9 cellular contexts compared by ENCODE assay signal in genomic region chr20:2653511-2654383, GRCh38. TPM values are rescaled to one million over a fixed set of nuclear protein-coding genes. Genes with fewer than 3 reads are reported as not detected.
DNase-seq lines count a peak whose midpoint lies in the region; ATAC-seq and TF ChIP-seq lines count a peak whose summit lies in the region.
"Had no signal": no experiment of that assay in that cellular context is flagged by ENCODE, and none has a peak within 500 bp of the region (broad histone marks: within the 10 kb centered on the region; RNA-seq: fewer than 3 reads in every experiment).

No MANE protein-coding gene starts in this region.

- H3K27me3 Mint-ChIP-seq in activated T-cell treated with anti-CD3 and anti-CD28 coated beads, Interleukin-2, amount 50 U/mL, for 24 hours: no peaks in the 10 kb centered on the region

- H3K4me3 ChIP-seq in astrocyte of the cerebellum (ENCODE audit: low read depth, low read length): peak overlapping the region; percentile 94
- peak overlapping the region; percentile 97 for H3K4me3 ChIP-seq in lower lobe of right lung
- H3K4me3 ChIP-seq in transverse colon: peak overlapping the region; percentile 71 to 99 (median 86)

- no peak for TF ChIP-seq POLR2A in transverse colon (IDR thresholded peaks at IDR 0.05)

- H3K27ac ChIP-seq in lower lobe of right lung: no peak overlapping the region
- H3K27ac ChIP-seq in transverse colon: peak overlapping the region; percentile 94 to 99 (median 96)

- intact Hi-C loops in lower lobe of right lung (cut with DNase I): no loop called here
- intact Hi-C loops in transverse colon (cut with DNase I; ENCODE audit: low total_unique reads): loop anchor here (5.0 kb wide), 1 partner anchor 39 kb away; the partner anchor contains the start of gene EBF4
- intact Hi-C loops in posterior cingulate gyrus (cut with DNase I): loop anchor here (2.0 to 5.0 kb wide), 2 partner anchors 129 to 181 kb away; partner anchors contain the start of gene SNRPB

- no peaks in the 10 kb centered on the region for H3K9me3 Mint-ChIP-seq in activated T-cell treated with anti-CD3 and anti-CD28 coated beads, Interleukin-2, amount 50 U/mL, for 24 hours

- DNase-seq in activated T-cell treated with anti-CD3 and anti-CD28 coated beads, Interleukin-2, amount 50 U/mL, for 24 hours: no peak
- no peak for DNase-seq in activated T-cell treated with anti-CD3 and anti-CD28 coated beads, Interleukin-2, amount 50 U/mL, for 1 hour
- DNase-seq in astrocyte of the cerebellum (ENCODE audit: low read depth) (no peak), lower lobe of right lung (no peak), transverse colon (no peak), omental fat pad (ENCODE audit: low spot score) (no peak), hepatic stellate cell (ENCODE audit: low spot score) (no peak), posterior cingulate gyrus (no peak)
- DNase-seq: NCI-H187 had no signal

- H3K4me1 ChIP-seq in lower lobe of right lung: peaks cover 26% of the 10 kb centered on the region
- peaks cover 9 to 27% (median 19%) of the 10 kb centered on the region in 4 donors for H3K4me1 ChIP-seq in transverse colon

- no peaks in the 10 kb centered on the region for H3K27me3 ChIP-seq in lower lobe of right lung (ENCODE audit: low read depth)
- H3K27me3 ChIP-seq in transverse colon: no peaks in the 10 kb centered on the region

- 18 to 22% methylated on average over 7 to 24 of the region's 24 CpGs for WGBS in transverse colon (ENCODE audit: low coverage in 1 of 2), 2 donors

- in situ Hi-C loops in astrocyte of the cerebellum (cut with HindIII; ENCODE audit: low sequenced_read_pairs): no loop called here
- in situ Hi-C loops in transverse colon (cut with MboI; ENCODE audit: low pct_ligation_motif_present in 1 of 4, low pct_unique_long_range_greater_than_20kb in 1 of 4, low sequenced_read_pairs in 3 of 4): loop anchor here in 2 of 4 donors (10.0 kb wide), 2 partner anchors 129 to 139 kb away; no protein-coding TSS in a partner anchor

- H3K9me3 ChIP-seq in lower lobe of right lung (no peaks in the 10 kb centered on the region), transverse colon (no peaks in the 10 kb centered on the region)

- no peak for ATAC-seq in lower lobe of right lung
- ATAC-seq in omental fat pad (ENCODE audit: low FRiP score): no peak

- no peak for TF ChIP-seq EP300 in transverse colon (IDR thresholded peaks at IDR 0.05; ENCODE audit: low read depth)

- H3K36me3 ChIP-seq in lower lobe of right lung (peaks cover 51% of the 10 kb centered on the region), transverse colon (peaks cover 0 to 30% (median 13%) of the 10 kb centered on the region in 4 donors)

- peak overlapping the region; percentile 91 for H3K4me3 Mint-ChIP-seq in activated T-cell treated with anti-CD3 and anti-CD28 coated beads, Interleukin-2, amount 50 U/mL, for 24 hours

- TF ChIP-seq CTCF in astrocyte of the cerebellum (IDR thresholded peaks at IDR 0.05; ENCODE audit: low read depth, low read length, missing control alignments) (no peak), lower lobe of right lung (IDR thresholded peaks at IDR 0.05) (no peak), transverse colon (IDR thresholded peaks at IDR 0.05) (no peak), omental fat pad (IDR thresholded peaks at IDR 0.05) (no peak)

- peaks cover 50% of the 10 kb centered on the region for H3K4me1 Mint-ChIP-seq in activated T-cell treated with anti-CD3 and anti-CD28 coated beads, Interleukin-2, amount 50 U/mL, for 24 hours (ENCODE audit: low read depth)

- H3K36me3 Mint-ChIP-seq in activated T-cell treated with anti-CD3 and anti-CD28 coated beads, Interleukin-2, amount 50 U/mL, for 24 hours (ENCODE audit: low read depth): peaks cover 77% of the 10 kb centered on the region

- peak overlapping the region; percentile 96 for H3K27ac Mint-ChIP-seq in activated T-cell treated with anti-CD3 and anti-CD28 coated beads, Interleukin-2, amount 50 U/mL, for 24 hours

RNA-seq across cellular contexts. Expression of gene NOP56, which starts 1.3 kb away (rescaled TPM):
- total RNA-seq in lower lobe of right lung: 84.9 TPM
- 100 to 1,000 TPM in 2 of 4 donors, 10 to 100 TPM in 2; 32.8 to 303 (median 126) TPM for total RNA-seq in transverse colon
- 100 to 1,000 TPM in 2 of 4 donors, 10 to 100 TPM in 2; 77.3 to 463 (median 96.6) TPM for total RNA-seq in omental fat pad

RNA-seq across cellular contexts. Expression of gene IDH3B, which starts 10.3 kb away (rescaled TPM):
- total RNA-seq in lower lobe of right lung (64.7 TPM), transverse colon (100 to 1,000 TPM in 2 of 4 donors, 10 to 100 TPM in 2; 71.8 to 152 (median 106) TPM), omental fat pad (100 to 1,000 TPM in 3 of 4 donors, 10 to 100 TPM in 1; 90.3 to 122 (median 103) TPM)

RNA-seq across cellular contexts. Expression of gene EBF4, which starts 38.8 kb away (rescaled TPM):
- total RNA-seq in lower lobe of right lung (15.3 TPM), transverse colon (100 to 1,000 TPM in 1 of 4 donors, 1 to 10 TPM in 3; 3.7 to 101 (median 5.4) TPM), omental fat pad (1 to 10 TPM; 1.3 to 7.5 (median 5.4) TPM)
